Comparison of ENCODE assay signal across 7 cellular contexts in the genomic region with DNA sequence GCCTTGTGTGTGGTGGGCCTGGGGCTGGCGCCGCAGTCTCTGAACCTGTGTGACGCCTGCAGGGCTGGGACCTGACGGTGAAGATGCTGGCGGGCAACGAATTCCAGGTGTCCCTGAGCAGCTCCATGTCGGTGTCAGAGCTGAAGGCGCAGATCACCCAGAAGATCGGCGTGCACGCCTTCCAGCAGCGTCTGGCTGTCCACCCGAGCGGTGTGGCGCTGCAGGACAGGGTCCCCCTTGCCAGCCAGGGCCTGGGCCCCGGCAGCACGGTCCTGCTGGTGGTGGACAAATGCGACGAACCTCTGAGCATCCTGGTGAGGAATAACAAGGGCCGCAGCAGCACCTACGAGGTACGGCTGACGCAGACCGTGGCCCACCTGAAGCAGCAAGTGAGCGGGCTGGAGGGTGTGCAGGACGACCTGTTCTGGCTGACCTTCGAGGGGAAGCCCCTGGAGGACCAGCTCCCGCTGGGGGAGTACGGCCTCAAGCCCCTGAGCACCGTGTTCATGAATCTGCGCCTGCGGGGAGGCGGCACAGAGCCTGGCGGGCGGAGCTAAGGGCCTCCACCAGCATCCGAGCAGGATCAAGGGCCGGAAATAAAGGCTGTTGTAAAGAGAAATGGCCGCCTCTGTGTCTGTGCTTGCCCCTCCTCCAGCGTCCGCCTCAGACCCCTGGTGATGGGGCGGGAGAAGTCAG. TPM values are rescaled to one million over a fixed set of nuclear protein-coding genes. Genes with fewer than 3 reads are reported as not detected.
DNase-seq lines count a peak whose midpoint lies in the region; ATAC-seq and TF ChIP-seq lines count a peak whose summit lies in the region.
"Had no signal": no experiment of that assay in that cellular context is flagged by ENCODE, and none has a peak within 500 bp of the region (broad histone marks: within the 10 kb centered on the region; RNA-seq: fewer than 3 reads in every experiment).

No MANE protein-coding gene starts in this region.

- H3K4me3 Mint-ChIP-seq in activated CD4-positive, alpha-beta T cell treated with anti-CD3 and anti-CD28 coated beads for 36 hours, result peak overlapping the region; percentile 74
- peak overlapping the region; percentile 92 to 99 (median 97) for H3K4me3 Mint-ChIP-seq in naive thymus-derived CD8-positive, alpha-beta T cell

- no peak for ATAC-seq in activated CD4-positive, alpha-beta T cell treated with anti-CD3 and anti-CD28 coated beads for 36 hours
- ATAC-seq in naive thymus-derived CD8-positive, alpha-beta T cell, result no peak
- ATAC-seq in HG02571 (IDR thresholded peaks at IDR 0.05; ENCODE audit: unreplicated experiment), result no peak

- H3K9me3 Mint-ChIP-seq in activated CD4-positive, alpha-beta T cell treated with anti-CD3 and anti-CD28 coated beads for 36 hours (ENCODE audit: low read depth), result no peaks in the 10 kb centered on the region
- H3K9me3 Mint-ChIP-seq in naive thymus-derived CD8-positive, alpha-beta T cell, result no peaks in the 10 kb centered on the region

- intact Hi-C loops in activated CD4-positive, alpha-beta T cell treated with anti-CD3 and anti-CD28 coated beads for 36 hours (cut with DNase I, micrococcal nuclease), result loop anchor here in 1 of 2 experiments (1.0 to 2.0 kb wide), 3 partner anchors 14 to 50 kb away; a partner anchor contains a TSS

- H3K27me3 Mint-ChIP-seq in activated CD4-positive, alpha-beta T cell treated with anti-CD3 and anti-CD28 coated beads for 36 hours, result peaks cover 1% of the 10 kb centered on the region
- H3K27me3 Mint-ChIP-seq in naive thymus-derived CD8-positive, alpha-beta T cell, result no peaks in the 10 kb centered on the region

- no peak for TF ChIP-seq CTCF in astrocyte of the cerebellum (IDR thresholded peaks at IDR 0.05; ENCODE audit: low read depth, low read length, missing control alignments)

- no peaks in the 10 kb centered on the region for H3K36me3 Mint-ChIP-seq in activated CD4-positive, alpha-beta T cell treated with anti-CD3 and anti-CD28 coated beads for 36 hours (ENCODE audit: low read depth)
- peaks cover 0 to 1% (median 0%) of the 10 kb centered on the region in 3 donors for H3K36me3 Mint-ChIP-seq in naive thymus-derived CD8-positive, alpha-beta T cell

- POLR2A ChIA-PET in activated CD4-positive, alpha-beta T cell treated with anti-CD3 and anti-CD28 coated beads for 36 hours (lab: Charles Lee), result no interaction called here
- POLR2A ChIA-PET in naive thymus-derived CD8-positive, alpha-beta T cell (lab: Charles Lee), result interaction anchor here (0.9 to 3.5 kb wide), 17 partner anchors 8 to 338 kb away, joined by 3 to 26 read pairs (median 4); a partner anchor contains a TSS

- in situ Hi-C loops in astrocyte of the cerebellum (cut with HindIII; ENCODE audit: low sequenced_read_pairs), result no loop called here

- H3K4me3 ChIP-seq in astrocyte of the cerebellum (ENCODE audit: low read depth, low read length), result peak overlapping the region; percentile 49

- H3K27ac Mint-ChIP-seq in activated CD4-positive, alpha-beta T cell treated with anti-CD3 and anti-CD28 coated beads for 36 hours, result peak overlapping the region; percentile 80
- H3K27ac Mint-ChIP-seq in naive thymus-derived CD8-positive, alpha-beta T cell, result peak overlapping the region; percentile 98 to 100 (median 98)

- peaks cover 28% of the 10 kb centered on the region for H3K4me1 Mint-ChIP-seq in activated CD4-positive, alpha-beta T cell treated with anti-CD3 and anti-CD28 coated beads for 36 hours
- H3K4me1 Mint-ChIP-seq in naive thymus-derived CD8-positive, alpha-beta T cell, result peaks cover 13 to 50% (median 38%) of the 10 kb centered on the region in 4 donors

- no peak for DNase-seq in activated CD4-positive, alpha-beta T cell treated with anti-CD3 and anti-CD28 coated beads for 36 hours
- no peak for DNase-seq in activated CD4-positive, alpha-beta T cell treated with anti-CD3 and anti-CD28 coated beads, Interleukin-2, amount 50 U/mL, for 1 hour
- DNase-seq in astrocyte of the cerebellum (ENCODE audit: low read depth) (no peak), H4 (ENCODE audit: low spot score) (no peak)
- DNase-seq in naive thymus-derived CD8-positive, alpha-beta T cell, result peak in 1 of 10 donors; percentile 63

- CTCF ChIA-PET in activated CD4-positive, alpha-beta T cell treated with anti-CD3 and anti-CD28 coated beads for 36 hours (lab: Charles Lee), result interaction anchor here (0.6 to 2.2 kb wide), 6 partner anchors 12 to 108 kb away, joined by 3 to 14 read pairs (median 4); a partner anchor contains a TSS

RNA-seq across cellular contexts. Expression of a gene that starts 0.8 kb away (rescaled TPM):
- 10 to 100 TPM; 30.5 to 51.7 TPM for total RNA-seq in activated CD4-positive, alpha-beta T cell treated with anti-CD3 and anti-CD28 coated beads for 36 hours
- total RNA-seq in naive thymus-derived CD8-positive, alpha-beta T cell, result 10 to 100 TPM; 30.3 to 30.7 TPM
- polyA plus RNA-seq in naive thymus-derived CD8-positive, alpha-beta T cell, result 100 to 1,000 TPM; 133 to 220 (median 217) TPM
- total RNA-seq in H4 (2014; rRNA removed; shearing (Covaris generic)), result 353 and 452 TPM in 2 replicates

RNA-seq across cellular contexts. Expression of a gene that starts 5.8 kb away (rescaled TPM):
- total RNA-seq in activated CD4-positive, alpha-beta T cell treated with anti-CD3 and anti-CD28 coated beads for 36 hours, result 10 to 100 TPM; 22.7 to 24.4 TPM
- 1 to 10 TPM; 6.2 to 6.4 TPM for total RNA-seq in naive thymus-derived CD8-positive, alpha-beta T cell
- under 1 TPM; 0.15 to 0.71 (median 0.47) TPM for polyA plus RNA-seq in naive thymus-derived CD8-positive, alpha-beta T cell
- 37.0 and 52.1 TPM in 2 replicates for total RNA-seq in H4 (2014; rRNA removed; shearing (Covaris generic))

RNA-seq across cellular contexts. Expression of a gene that starts 14.2 kb away (rescaled TPM):
- total RNA-seq in activated CD4-positive, alpha-beta T cell treated with anti-CD3 and anti-CD28 coated beads for 36 hours, result 1 to 10 TPM; 3.5 to 4.2 TPM
- not detected for total RNA-seq in naive thymus-derived CD8-positive, alpha-beta T cell
- under 1 TPM in 1 of 3 donors, not detected in 2; 0.85 TPM for polyA plus RNA-seq in naive thymus-derived CD8-positive, alpha-beta T cell
- total RNA-seq in H4 (2014; rRNA removed; shearing (Covaris generic)), result 3.6 and 17.7 TPM in 2 replicates

RNA-seq across cellular contexts. Expression of a gene that starts 32.2 kb away (rescaled TPM):
- total RNA-seq in activated CD4-positive, alpha-beta T cell treated with anti-CD3 and anti-CD28 coated beads for 36 hours, result not detected
- total RNA-seq in naive thymus-derived CD8-positive, alpha-beta T cell, result not detected
- polyA plus RNA-seq in naive thymus-derived CD8-positive, alpha-beta T cell, result not detected
- total RNA-seq in H4 (2014; rRNA removed; shearing (Covaris generic)), result 0.19 TPM in 1 of 2 replicates, not detected in the other
- polyA plus RNA-seq: neural cell had no signal

RNA-seq across cellular contexts. Expression of a gene that starts 47.8 kb away (rescaled TPM):
- 1 to 10 TPM; 1.1 to 1.4 TPM for total RNA-seq in activated CD4-positive, alpha-beta T cell treated with anti-CD3 and anti-CD28 coated beads for 36 hours
- total RNA-seq in naive thymus-derived CD8-positive, alpha-beta T cell, result under 1 TPM; 0.60 to 0.93 TPM
- under 1 TPM in 1 of 3 donors, not detected in 2; 0.19 TPM for polyA plus RNA-seq in naive thymus-derived CD8-positive, alpha-beta T cell
- total RNA-seq in H4 (2014; rRNA removed; shearing (Covaris generic)), result 0.08 and 1.2 TPM in 2 replicates
